ENCODE assay signal across 1 cellular context in genomic region chr12:7072024-7072423, GRCh38.
A peak's percentile ranks its signal among the peaks of the same experiment; 100 is the strongest.
TF ChIP-seq lines count a peak whose summit lies in the region.

No MANE protein-coding gene starts in this region.

TF ChIP-seq in liver, 16 proteins besides CTCF, POLR2A, EP300 and RAD21 (continued from another document):
- TF ChIP-seq REST (IDR thresholded peaks at IDR 0.05) (peak; percentile 73), YY1 (IDR thresholded peaks at IDR 0.05) (peak; percentile 60)
